1 cellular context compared by ENCODE assay signal in the genomic region with DNA sequence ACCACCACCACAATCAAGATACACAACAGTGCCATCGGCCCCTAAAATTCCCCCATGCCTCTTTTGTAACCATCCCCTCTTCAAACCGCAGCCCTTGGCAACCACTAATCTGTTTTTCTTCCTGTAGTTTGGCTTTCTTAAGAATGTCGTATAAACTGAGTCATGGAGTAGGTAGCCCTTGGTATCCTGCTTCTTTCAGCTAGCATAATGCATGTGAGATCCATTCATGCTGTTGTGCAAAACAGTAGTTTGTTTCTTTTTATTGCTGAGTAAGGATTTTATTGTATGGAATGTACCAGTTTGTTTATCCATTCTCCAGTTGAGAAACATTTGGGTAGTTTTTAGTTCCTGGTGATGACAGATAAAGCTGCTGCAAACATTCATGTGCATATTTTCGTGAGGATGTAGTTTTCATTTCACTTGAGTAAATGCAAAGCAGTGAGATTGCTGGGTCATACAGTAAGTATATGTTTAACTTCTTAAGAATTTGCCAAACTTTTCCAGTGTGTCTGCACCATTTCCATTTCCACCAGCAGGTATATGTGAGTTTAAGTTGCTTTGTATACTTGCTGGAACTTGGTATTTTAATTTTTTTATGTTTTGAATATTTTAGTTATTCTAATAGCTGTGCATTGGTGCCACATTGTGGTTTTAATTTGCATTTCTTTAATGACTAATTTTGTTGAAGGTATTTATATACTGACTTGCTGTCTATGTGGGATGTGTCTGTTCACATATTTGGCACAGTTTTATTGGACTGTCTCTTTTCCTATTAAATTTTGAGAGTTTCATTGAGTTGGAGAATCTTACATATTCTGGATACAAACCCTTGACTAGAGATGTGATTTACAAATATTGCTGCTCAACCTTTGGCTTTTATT.
TF ChIP-seq lines count a peak whose summit lies in the region.

No MANE protein-coding gene starts in this region.

TF ChIP-seq in H1, 55 proteins besides CTCF, POLR2A, EP300 and RAD21 (continued from another document):
- TF ChIP-seq, protein P1, sequence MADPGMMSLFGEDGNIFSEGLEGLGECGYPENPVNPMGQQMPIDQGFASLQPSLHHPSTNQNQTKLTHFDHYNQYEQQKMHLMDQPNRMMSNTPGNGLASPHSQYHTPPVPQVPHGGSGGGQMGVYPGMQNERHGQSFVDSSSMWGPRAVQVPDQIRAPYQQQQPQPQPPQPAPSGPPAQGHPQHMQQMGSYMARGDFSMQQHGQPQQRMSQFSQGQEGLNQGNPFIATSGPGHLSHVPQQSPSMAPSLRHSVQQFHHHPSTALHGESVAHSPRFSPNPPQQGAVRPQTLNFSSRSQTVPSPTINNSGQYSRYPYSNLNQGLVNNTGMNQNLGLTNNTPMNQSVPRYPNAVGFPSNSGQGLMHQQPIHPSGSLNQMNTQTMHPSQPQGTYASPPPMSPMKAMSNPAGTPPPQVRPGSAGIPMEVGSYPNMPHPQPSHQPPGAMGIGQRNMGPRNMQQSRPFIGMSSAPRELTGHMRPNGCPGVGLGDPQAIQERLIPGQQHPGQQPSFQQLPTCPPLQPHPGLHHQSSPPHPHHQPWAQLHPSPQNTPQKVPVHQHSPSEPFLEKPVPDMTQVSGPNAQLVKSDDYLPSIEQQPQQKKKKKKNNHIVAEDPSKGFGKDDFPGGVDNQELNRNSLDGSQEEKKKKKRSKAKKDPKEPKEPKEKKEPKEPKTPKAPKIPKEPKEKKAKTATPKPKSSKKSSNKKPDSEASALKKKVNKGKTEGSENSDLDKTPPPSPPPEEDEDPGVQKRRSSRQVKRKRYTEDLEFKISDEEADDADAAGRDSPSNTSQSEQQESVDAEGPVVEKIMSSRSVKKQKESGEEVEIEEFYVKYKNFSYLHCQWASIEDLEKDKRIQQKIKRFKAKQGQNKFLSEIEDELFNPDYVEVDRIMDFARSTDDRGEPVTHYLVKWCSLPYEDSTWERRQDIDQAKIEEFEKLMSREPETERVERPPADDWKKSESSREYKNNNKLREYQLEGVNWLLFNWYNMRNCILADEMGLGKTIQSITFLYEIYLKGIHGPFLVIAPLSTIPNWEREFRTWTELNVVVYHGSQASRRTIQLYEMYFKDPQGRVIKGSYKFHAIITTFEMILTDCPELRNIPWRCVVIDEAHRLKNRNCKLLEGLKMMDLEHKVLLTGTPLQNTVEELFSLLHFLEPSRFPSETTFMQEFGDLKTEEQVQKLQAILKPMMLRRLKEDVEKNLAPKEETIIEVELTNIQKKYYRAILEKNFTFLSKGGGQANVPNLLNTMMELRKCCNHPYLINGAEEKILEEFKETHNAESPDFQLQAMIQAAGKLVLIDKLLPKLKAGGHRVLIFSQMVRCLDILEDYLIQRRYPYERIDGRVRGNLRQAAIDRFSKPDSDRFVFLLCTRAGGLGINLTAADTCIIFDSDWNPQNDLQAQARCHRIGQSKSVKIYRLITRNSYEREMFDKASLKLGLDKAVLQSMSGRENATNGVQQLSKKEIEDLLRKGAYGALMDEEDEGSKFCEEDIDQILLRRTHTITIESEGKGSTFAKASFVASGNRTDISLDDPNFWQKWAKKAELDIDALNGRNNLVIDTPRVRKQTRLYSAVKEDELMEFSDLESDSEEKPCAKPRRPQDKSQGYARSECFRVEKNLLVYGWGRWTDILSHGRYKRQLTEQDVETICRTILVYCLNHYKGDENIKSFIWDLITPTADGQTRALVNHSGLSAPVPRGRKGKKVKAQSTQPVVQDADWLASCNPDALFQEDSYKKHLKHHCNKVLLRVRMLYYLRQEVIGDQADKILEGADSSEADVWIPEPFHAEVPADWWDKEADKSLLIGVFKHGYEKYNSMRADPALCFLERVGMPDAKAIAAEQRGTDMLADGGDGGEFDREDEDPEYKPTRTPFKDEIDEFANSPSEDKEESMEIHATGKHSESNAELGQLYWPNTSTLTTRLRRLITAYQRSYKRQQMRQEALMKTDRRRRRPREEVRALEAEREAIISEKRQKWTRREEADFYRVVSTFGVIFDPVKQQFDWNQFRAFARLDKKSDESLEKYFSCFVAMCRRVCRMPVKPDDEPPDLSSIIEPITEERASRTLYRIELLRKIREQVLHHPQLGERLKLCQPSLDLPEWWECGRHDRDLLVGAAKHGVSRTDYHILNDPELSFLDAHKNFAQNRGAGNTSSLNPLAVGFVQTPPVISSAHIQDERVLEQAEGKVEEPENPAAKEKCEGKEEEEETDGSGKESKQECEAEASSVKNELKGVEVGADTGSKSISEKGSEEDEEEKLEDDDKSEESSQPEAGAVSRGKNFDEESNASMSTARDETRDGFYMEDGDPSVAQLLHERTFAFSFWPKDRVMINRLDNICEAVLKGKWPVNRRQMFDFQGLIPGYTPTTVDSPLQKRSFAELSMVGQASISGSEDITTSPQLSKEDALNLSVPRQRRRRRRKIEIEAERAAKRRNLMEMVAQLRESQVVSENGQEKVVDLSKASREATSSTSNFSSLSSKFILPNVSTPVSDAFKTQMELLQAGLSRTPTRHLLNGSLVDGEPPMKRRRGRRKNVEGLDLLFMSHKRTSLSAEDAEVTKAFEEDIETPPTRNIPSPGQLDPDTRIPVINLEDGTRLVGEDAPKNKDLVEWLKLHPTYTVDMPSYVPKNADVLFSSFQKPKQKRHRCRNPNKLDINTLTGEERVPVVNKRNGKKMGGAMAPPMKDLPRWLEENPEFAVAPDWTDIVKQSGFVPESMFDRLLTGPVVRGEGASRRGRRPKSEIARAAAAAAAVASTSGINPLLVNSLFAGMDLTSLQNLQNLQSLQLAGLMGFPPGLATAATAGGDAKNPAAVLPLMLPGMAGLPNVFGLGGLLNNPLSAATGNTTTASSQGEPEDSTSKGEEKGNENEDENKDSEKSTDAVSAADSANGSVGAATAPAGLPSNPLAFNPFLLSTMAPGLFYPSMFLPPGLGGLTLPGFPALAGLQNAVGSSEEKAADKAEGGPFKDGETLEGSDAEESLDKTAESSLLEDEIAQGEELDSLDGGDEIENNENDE (IDR thresholded peaks at IDR 0.05; ENCODE audit: insufficient replicate concordance, low read length), result no peak
- TF ChIP-seq BACH1 (IDR thresholded peaks at IDR 0.05; ENCODE audit: low read length) (no peak), SAP30 (IDR thresholded peaks at IDR 0.05; ENCODE audit: insufficient read depth, insufficient replicate concordance, low read length) (no peak), POLR2AphosphoS5 (IDR thresholded peaks at IDR 0.05; ENCODE audit: low read depth, low read length) (no peak), POU5F1 (IDR thresholded peaks at IDR 0.05; ENCODE audit: low read depth, low read length) (no peak)
